Comparison of ENCODE assay signal across 10 cellular contexts in the genomic region with DNA sequence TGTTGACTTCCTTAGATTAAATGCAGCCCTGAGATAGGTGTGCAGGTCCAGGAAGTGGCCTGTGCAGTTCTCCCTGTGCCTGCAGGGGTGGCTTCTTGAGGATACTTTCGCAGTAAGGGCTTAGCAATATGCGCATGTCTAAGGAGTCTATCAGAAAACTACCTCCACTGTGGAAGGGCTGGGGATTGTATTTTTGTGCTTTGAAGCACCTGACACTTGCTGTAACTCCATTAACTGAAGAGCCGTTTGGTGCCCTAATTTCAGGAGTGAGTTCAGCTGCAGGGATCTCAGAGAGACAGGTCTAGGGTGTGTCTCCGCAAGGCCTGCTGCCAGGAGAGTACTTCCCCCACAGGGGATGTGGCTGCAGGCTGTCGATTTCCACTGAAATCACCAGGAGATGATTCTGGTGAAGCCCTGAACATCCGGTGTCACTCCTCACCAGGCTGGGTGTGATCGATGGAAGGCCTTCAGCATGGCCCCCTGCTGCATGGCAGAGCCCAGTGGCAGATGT. TPM values are rescaled to one million over a fixed set of nuclear protein-coding genes. Genes with fewer than 3 reads are reported as not detected.
DNase-seq lines count a peak whose midpoint lies in the region; ATAC-seq lines count a peak whose summit lies in the region.
"Had no signal": no experiment of that assay in that cellular context is flagged by ENCODE, and none has a peak within 500 bp of the region (broad histone marks: within the 10 kb centered on the region; RNA-seq: fewer than 3 reads in every experiment).

No MANE protein-coding gene starts in this region.

- DNase-seq in SIG-M5 treated with dmso at 0.1 percent for 504 hours (lab: John Stamatoyannopoulos, UW; ENCODE audit: unreplicated experiment) = peak; percentile 41
- no peak for DNase-seq in SIG-M5 (lab: John Stamatoyannopoulos, UW)
- DNase-seq in Kasumi-1 (lab: John Stamatoyannopoulos, UW) = peak; percentile 45 to 74
- DNase-seq in stimulated activated naive CD4-positive, alpha-beta T cell (lab: John Stamatoyannopoulos, UW) = peak; percentile 20 to 72 (median 62)
- DNase-seq in H4 (ENCODE audit: low spot score) = no peak
- no peak for DNase-seq in SJCRH30
- no peak for DNase-seq in superior temporal gyrus (ENCODE audit: extremely low spot score)
- DNase-seq: lower lobe of right lung had no signal

- H3K4me1 Mint-ChIP-seq in activated T-helper 17 cell treated with anti-CD3 and anti-CD28 coated beads, Interleukin-2, amount 50 U/mL, for 72 hours = peaks cover 56% of the 10 kb centered on the region

- H3K36me3 Mint-ChIP-seq in activated T-helper 17 cell treated with anti-CD3 and anti-CD28 coated beads, Interleukin-2, amount 50 U/mL, for 72 hours (ENCODE audit: low read depth) = no peaks in the 10 kb centered on the region

- peak; percentile 48 for ATAC-seq in activated T-helper 17 cell treated with anti-CD3 and anti-CD28 coated beads, Interleukin-2, amount 50 U/mL, for 72 hours (replicated peaks)

- H3K9me3 ChIP-seq in SJCRH30 (replicated peaks) = no peaks in the 10 kb centered on the region
- H3K9me3 ChIP-seq: lower lobe of right lung had no signal

- no peak overlapping the region for H3K4me3 Mint-ChIP-seq in activated T-helper 17 cell treated with anti-CD3 and anti-CD28 coated beads, Interleukin-2, amount 50 U/mL, for 72 hours

- peaks cover 13% of the 10 kb centered on the region for H3K27me3 ChIP-seq in SJCRH30

- no peaks in the 10 kb centered on the region for H3K9me3 Mint-ChIP-seq in activated T-helper 17 cell treated with anti-CD3 and anti-CD28 coated beads, Interleukin-2, amount 50 U/mL, for 72 hours

- H3K27ac ChIP-seq in SJCRH30 = no peak overlapping the region
- H3K27ac ChIP-seq: C4-2B, lower lobe of right lung had no signal

- H3K4me1 ChIP-seq in SJCRH30 = no peaks in the 10 kb centered on the region

- no peak overlapping the region for H3K4me3 ChIP-seq in SJCRH30
- H3K4me3 ChIP-seq: lower lobe of right lung had no signal

- no peak overlapping the region for H3K27ac Mint-ChIP-seq in activated T-helper 17 cell treated with anti-CD3 and anti-CD28 coated beads, Interleukin-2, amount 50 U/mL, for 72 hours

- no peaks in the 10 kb centered on the region for H3K27me3 Mint-ChIP-seq in activated T-helper 17 cell treated with anti-CD3 and anti-CD28 coated beads, Interleukin-2, amount 50 U/mL, for 72 hours

- no peaks in the 10 kb centered on the region for H3K36me3 ChIP-seq in SJCRH30
- H3K36me3 ChIP-seq: lower lobe of right lung had no signal

RNA-seq across cellular contexts. Expression of a gene that starts 35.5 kb away (rescaled TPM):
- total RNA-seq in activated T-helper 17 cell treated with anti-CD3 and anti-CD28 coated beads, Interleukin-2, amount 50 U/mL, for 72 hours = 100 to 1,000 TPM; 253 to 343 TPM
- 0.06 and 1.2 TPM in 2 replicates for total RNA-seq in H4 (2014; rRNA removed; shearing (Covaris generic))
- total RNA-seq in SJCRH30 (2014; rRNA removed; shearing (Covaris generic)) = not detected in 2 replicates

Comparison
In these comparisons a context has a peak if more than half of its experiments do, and no peak if none do; other contexts are left out.
1. DNase-seq: peak in SIG-M5 treated with dmso at 0.1 percent for 504 hours (single experiment), Kasumi-1 (2 of 2) and stimulated activated naive CD4-positive, alpha-beta T cell (6 of 6); none in SIG-M5 (single experiment), H4 (single experiment), SJCRH30 (0 of 2) and superior temporal gyrus (single experiment).
2. RNA of a gene that starts 35.5 kb away (total RNA-seq): 253 to 343 TPM in activated T-helper 17 cell treated with anti-CD3 and anti-CD28 coated beads, Interleukin-2, amount 50 U/mL, for 72 hours; 0.06 to 1.2 TPM in H4 and not detected in SJCRH30; every median in the first group is over 100 times any median in the second.